1 cellular context compared by ENCODE assay signal in the genomic region with DNA sequence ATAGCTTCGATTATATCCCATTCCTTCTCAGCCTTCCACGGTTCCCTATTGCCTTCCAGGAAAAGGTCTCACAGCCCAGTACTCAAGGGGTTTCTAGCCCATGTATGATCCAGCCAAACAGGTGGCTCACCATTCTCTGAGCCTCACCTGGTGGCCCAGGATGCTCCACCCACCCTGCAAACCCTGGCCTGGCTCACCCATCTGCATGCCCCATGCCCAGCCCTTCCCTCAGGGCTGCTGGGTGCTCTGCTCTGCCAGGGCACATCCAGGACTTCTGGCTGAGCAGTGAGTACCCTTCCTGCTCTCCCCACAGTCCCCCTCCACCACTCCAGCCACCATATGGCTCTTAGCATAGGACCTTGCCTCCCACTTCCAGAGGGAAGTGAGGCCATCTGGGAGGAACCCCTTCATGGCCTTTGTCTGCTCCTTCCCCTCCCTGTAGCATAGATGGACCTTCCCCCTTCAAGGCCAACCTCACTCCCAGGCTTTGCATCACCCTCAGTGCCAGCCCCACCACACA.
TF ChIP-seq lines count a peak whose summit lies in the region.

No MANE protein-coding gene starts in this region.

TF ChIP-seq in HEK293, 187 proteins besides CTCF, POLR2A, EP300 and RAD21:
- TF ChIP-seq, protein P1, sequence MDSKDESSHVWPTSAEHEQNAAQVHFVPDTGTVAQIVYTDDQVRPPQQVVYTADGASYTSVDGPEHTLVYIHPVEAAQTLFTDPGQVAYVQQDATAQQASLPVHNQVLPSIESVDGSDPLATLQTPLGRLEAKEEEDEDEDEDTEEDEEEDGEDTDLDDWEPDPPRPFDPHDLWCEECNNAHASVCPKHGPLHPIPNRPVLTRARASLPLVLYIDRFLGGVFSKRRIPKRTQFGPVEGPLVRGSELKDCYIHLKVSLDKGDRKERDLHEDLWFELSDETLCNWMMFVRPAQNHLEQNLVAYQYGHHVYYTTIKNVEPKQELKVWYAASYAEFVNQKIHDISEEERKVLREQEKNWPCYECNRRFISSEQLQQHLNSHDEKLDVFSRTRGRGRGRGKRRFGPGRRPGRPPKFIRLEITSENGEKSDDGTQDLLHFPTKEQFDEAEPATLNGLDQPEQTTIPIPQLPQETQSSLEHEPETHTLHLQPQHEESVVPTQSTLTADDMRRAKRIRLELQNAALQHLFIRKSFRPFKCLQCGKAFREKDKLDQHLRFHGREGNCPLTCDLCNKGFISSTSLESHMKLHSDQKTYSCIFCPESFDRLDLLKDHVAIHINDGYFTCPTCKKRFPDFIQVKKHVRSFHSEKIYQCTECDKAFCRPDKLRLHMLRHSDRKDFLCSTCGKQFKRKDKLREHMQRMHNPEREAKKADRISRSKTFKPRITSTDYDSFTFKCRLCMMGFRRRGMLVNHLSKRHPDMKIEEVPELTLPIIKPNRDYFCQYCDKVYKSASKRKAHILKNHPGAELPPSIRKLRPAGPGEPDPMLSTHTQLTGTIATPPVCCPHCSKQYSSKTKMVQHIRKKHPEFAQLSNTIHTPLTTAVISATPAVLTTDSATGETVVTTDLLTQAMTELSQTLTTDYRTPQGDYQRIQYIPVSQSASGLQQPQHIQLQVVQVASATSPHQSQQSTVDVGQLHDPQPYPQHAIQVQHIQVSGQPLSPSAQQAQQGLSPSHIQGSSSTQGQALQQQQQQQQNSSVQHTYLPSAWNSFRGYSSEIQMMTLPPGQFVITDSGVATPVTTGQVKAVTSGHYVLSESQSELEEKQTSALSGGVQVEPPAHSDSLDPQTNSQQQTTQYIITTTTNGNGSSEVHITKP (tag by site-specific recombination; IDR thresholded peaks at IDR 0.05), result peak; percentile 45; the same call in 1 of the 2 replicates
- no peak for TF ChIP-seq WT1 (tag by site-specific recombination; IDR thresholded peaks at IDR 0.05)
